ENCODE assay signal across 22 cellular contexts in genomic region chr20:51377132-51377531, GRCh38.
"Had no signal": no experiment of that assay in that cellular context is flagged by ENCODE, and none has a peak within 500 bp of the region (broad histone marks: within the 10 kb centered on the region; RNA-seq: fewer than 3 reads in every experiment).

No MANE protein-coding gene starts in this region.

- H3K27ac ChIP-seq: PC-9, Peyer's patch, SJSA1, SK-N-MC had no signal

- DNase-seq: Karpas-422, KG1, MM.1S, NCI-H1092 treated with DMSO at 0.1 percent for 48 hours, NCI-H1436, NCI-H187, NCI-H2029, NCI-H2081 treated with DMSO at 0.1 percent for 48 hours, NCI-H2171, NCI-H226, NCI-H446, NCI-H510A, NCI-H524 treated with DMSO at 0.1 percent for 48 hours, NCI-H69, NCI-H774, OCI-M1, PC-9, Peyer's patch, Right ventricle myocardium superior, SIG-M5 had no signal

- H3K36me3 ChIP-seq: Peyer's patch, SJSA1 had no signal

- H3K4me1 ChIP-seq: Peyer's patch, SJSA1 had no signal

- H3K4me2 ChIP-seq: PC-9 had no signal

- H3K9me3 ChIP-seq: Peyer's patch, SJSA1 had no signal

- H3K4me3 ChIP-seq: PC-9, Peyer's patch, SJSA1, SK-N-MC had no signal

- H3K27me3 ChIP-seq: Peyer's patch, SJSA1 had no signal

- H2AFZ ChIP-seq: PC-9 had no signal
